Comparison of ENCODE assay signal across 8 cellular contexts in the genomic region with DNA sequence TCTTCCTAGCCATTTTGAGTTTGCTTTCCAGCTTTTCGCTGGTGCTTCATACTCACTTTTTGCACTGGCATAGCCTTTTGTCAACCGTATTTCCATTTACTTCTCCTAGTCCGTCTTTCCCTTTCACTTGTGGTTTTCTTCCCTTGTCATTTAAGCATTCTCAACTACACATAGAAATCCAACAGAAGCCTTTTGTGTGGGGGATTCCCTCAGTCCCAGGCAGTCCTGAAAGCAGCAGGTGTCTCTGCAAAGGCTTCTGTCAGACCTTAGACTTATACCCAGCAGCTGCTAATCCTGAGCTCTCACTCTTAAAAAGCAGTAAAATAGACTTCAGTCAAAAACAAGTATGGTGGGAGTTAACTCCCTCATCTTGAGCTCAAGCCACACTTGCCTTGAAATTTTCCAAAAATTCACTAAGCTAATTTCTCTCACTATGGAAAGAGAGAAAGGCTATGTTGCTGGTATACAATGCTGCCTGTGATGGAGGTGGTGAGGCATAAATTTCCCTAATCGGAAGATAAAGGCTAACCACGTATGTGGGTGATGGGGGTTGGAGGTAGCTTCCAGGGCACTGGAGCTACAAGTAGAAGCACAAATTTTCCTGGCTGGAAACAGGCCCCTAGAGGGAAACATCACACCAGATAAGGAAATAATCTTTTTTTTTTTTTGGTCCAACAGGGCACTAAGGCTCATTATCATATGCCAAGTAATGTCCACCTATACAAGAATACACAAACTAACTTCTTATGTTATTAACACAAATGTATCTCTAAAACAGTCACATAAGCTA.
DNase-seq lines count a peak whose midpoint lies in the region; ATAC-seq lines count a peak whose summit lies in the region.

No MANE protein-coding gene starts in this region.

- peak; percentile 20 for DNase-seq in iPS-NIHi11 (ENCODE audit: low spot score)
- DNase-seq in NCI-H226: no peak
- DNase-seq in stimulated activated CD4-positive, alpha-beta T cell treated with anti-CD3 and anti-CD28 coated beads, Interleukin-12 subunit alpha, Interleukin-12 subunit beta, amount 100 ng/mL, for 4 hours: no peak
- no peak for DNase-seq in activated T-cell treated with anti-CD3 and anti-CD28 coated beads, Interleukin-2, amount 50 U/mL, for 1 hour
- no peak for DNase-seq in NCI-H2029 treated with DMSO at 0.1 percent for 48 hours (lab: John Stamatoyannopoulos, UW)

- ATAC-seq in GM18508 (IDR thresholded peaks at IDR 0.05; ENCODE audit: insufficient read depth, unreplicated experiment) (peak; percentile 74), GM21515 (IDR thresholded peaks at IDR 0.05; ENCODE audit: unreplicated experiment) (peak; percentile 64), HG03280 (IDR thresholded peaks at IDR 0.05; ENCODE audit: unreplicated experiment) (peak; percentile 91)
